ENCODE assay signal across 1 cellular context in the genomic region with DNA sequence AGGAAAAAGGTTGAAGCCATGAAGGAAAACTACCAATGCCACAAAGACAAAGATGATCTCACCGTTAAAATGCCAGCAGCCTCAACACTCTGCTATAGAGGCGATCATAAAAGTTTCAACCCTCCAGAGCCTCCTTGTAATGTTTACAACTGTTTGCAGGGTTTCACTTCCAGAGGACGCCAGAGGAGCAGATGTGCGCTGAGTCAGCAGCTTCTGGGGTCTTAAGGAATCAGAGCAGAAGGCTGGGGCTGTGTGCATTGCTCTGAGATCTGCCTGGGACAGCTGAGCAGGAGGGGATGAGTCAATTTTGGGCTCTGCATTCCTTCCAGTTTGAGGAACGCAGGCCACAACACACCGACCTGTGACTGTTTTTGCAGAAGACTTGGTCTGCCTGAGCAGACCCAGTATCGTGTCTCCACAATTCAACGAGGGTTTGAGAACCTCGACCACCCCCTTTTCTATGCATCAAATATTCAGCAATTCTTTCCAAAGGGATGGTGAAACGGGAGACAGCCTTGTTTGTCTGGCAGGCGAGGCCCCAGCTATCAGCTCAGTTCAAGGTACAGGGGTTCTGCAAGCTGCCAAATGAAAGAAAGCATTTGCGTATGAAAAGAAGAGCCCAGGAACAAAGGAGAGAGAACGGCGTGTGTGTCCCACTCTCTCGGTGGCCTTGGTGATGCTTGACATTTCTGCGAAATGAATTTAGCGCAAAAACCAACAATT.
A peak's percentile ranks its signal among the peaks of the same experiment; 100 is the strongest.
TF ChIP-seq lines count a peak whose summit lies in the region.

No MANE protein-coding gene starts in this region.

TF ChIP-seq in HEK293, 187 proteins besides CTCF, POLR2A, EP300 and RAD21 (continued from another document):
- 0 out of 2 replicates have a peak, but pooled peaks have one; percentile 24 for TF ChIP-seq PRDM10 (tag by site-specific recombination; IDR thresholded peaks at IDR 0.05)
- TF ChIP-seq ZNF433 (tag by site-specific recombination; IDR thresholded peaks at IDR 0.05; ENCODE audit: low read depth) = no peak
- TF ChIP-seq ZBTB17 (tag by site-specific recombination; IDR thresholded peaks at IDR 0.05) = peak; percentile 92
- TF ChIP-seq ZNF510 (tag by site-specific recombination; IDR thresholded peaks at IDR 0.05; ENCODE audit: insufficient replicate concordance) = no peak
- peak; percentile 41; the same call in 1 of the 2 replicates for TF ChIP-seq ZEB2 (tag by site-specific recombination; IDR thresholded peaks at IDR 0.05)
- 0 out of 2 replicates have a peak, but pooled peaks have one; percentile 26 for TF ChIP-seq GLIS1 (tag by site-specific recombination; IDR thresholded peaks at IDR 0.05)
- 0 out of 2 replicates have a peak, but pooled peaks have one; percentile 26 for TF ChIP-seq ZNF660 (tag by site-specific recombination; IDR thresholded peaks at IDR 0.05)
- TF ChIP-seq OSR2 (tag by site-specific recombination; IDR thresholded peaks at IDR 0.05) = peak; percentile 38; the same call in 1 of the 2 replicates
- TF ChIP-seq ZNF473 (tag by site-specific recombination; IDR thresholded peaks at IDR 0.05) = no peak
